Comparison of ENCODE assay signal across 1 cellular context in genomic region chr6:170437719-170438401, GRCh38.
TF ChIP-seq lines count a peak whose summit lies in the region.

No MANE protein-coding gene starts in this region.

TF ChIP-seq in H1, 55 proteins besides CTCF, POLR2A, EP300 and RAD21 (continued from another document):
- TF ChIP-seq CBX8 (IDR thresholded peaks at IDR 0.05; ENCODE audit: borderline replicate concordance, low read depth, low read length) = no peak
- no peak for TF ChIP-seq TBP (IDR thresholded peaks at IDR 0.05; ENCODE audit: low read depth, low read length)
